24 cellular contexts compared by ENCODE assay signal in genomic region chr22:21985214-21985613, GRCh38.
"Had no signal": no experiment of that assay in that cellular context is flagged by ENCODE, and none has a peak within 500 bp of the region (broad histone marks: within the 10 kb centered on the region; RNA-seq: fewer than 3 reads in every experiment).

No MANE protein-coding gene starts in this region.

- ATAC-seq: activated CD8-positive, alpha-beta T cell treated with anti-CD3 and anti-CD28 coated beads, Interleukin-2, amount 10 ng/mL, durations not matched to agents 7 days and 5 days; body of pancreas; left ventricle myocardium superior; natural killer cell treated with Interleukin-12 subunit alpha and Interleukin-12 subunit beta and Interleukin-15 and Interleukin-18, amount 100 ng/mL, for 72 hours; upper lobe of right lung had no signal

- H3K27ac Mint-ChIP-seq: activated CD4-positive, alpha-beta T cell treated with anti-CD3 and anti-CD28 coated beads, Interleukin-2, amount 10 ng/mL, durations not matched to agents 7 days and 5 days; activated CD8-positive, alpha-beta T cell treated with anti-CD3 and anti-CD28 coated beads, Interleukin-2, amount 10 ng/mL, durations not matched to agents 7 days and 5 days; activated T-helper 1 cell treated with anti-CD3 and anti-CD28 coated beads, Interleukin-12 subunit alpha, Interleukin-12 subunit beta, Interleukin-2, Interleukin-4 antibody, amounts not matched to agents 30 ng/mL and 10 ng/mL and 1 ng/mL, durations not matched to agents 14 hours and 24 hours and 36 hours; mesothelial cell of epicardium; natural killer cell treated with Interleukin-12 subunit alpha and Interleukin-12 subunit beta and Interleukin-15 and Interleukin-18, amount 100 ng/mL, for 72 hours; stimulated activated naive CD8-positive, alpha-beta T cell treated with anti-CD3 and anti-CD28 coated beads, Interleukin-15, Interleukin-2, amounts not matched to agents 100 ng/mL and 50 ng/mL, for 24 hours; T-helper 2 cell treated with Interferon-gamma antibody and Interleukin-4, amounts not matched to agents 5 μg/mL and 100 μg/mL, for 36 hours had no signal

- H3K27ac ChIP-seq: body of pancreas, cardiac muscle cell, hepatocyte, thyroid gland, upper lobe of right lung, WERI-Rb-1 had no signal

- H3K36me3 Mint-ChIP-seq: mesothelial cell of epicardium; natural killer cell treated with Interleukin-12 subunit alpha and Interleukin-12 subunit beta and Interleukin-15 and Interleukin-18, amount 100 ng/mL, for 72 hours had no signal

- H3K4me3 ChIP-seq: body of pancreas, cardiac muscle cell, hepatocyte, thyroid gland, upper lobe of right lung had no signal

- DNase-seq: activated CD4-positive, alpha-beta T cell treated with anti-CD3 and anti-CD28 coated beads, Interleukin-2, amount 10 ng/mL, durations not matched to agents 7 days and 5 days; activated CD4-positive, CD25-positive, alpha-beta regulatory T cell treated with anti-CD3 and anti-CD28 coated beads, Interleukin-2, amount 50 U/mL, for 72 hours; activated CD8-positive, alpha-beta T cell treated with anti-CD3 and anti-CD28 coated beads, Interleukin-2, amount 10 ng/mL, durations not matched to agents 7 days and 5 days; activated gamma-delta T cell; activated naive CD4-positive, alpha-beta T cell treated with anti-CD3 and anti-CD28 coated beads, Interleukin-2, amount 50 U/mL, for 16 hours; anterior cingulate cortex; body of pancreas; cortex of kidney; left ventricle myocardium superior; nucleus accumbens; stimulated activated CD4-positive, alpha-beta T cell treated with anti-CD3 and anti-CD28 coated beads, Interleukin-12 subunit alpha, Interleukin-12 subunit beta, amount 100 ng/mL, for 4 hours; stimulated activated CD4-positive, alpha-beta T cell treated with anti-CD3 and anti-CD28 coated beads, Interleukin-4, amount 100 ng/mL, for 4 hours; substantia nigra; thyroid gland; upper lobe of right lung; WERI-Rb-1 had no signal

- H2AFZ ChIP-seq: hepatocyte had no signal

- H3K9me3 ChIP-seq: body of pancreas, thyroid gland, upper lobe of right lung had no signal

- FAIRE-seq: endometrium had no signal

- H3K4me2 ChIP-seq: hepatocyte had no signal

- H3K36me3 ChIP-seq: cardiac muscle cell, thyroid gland, upper lobe of right lung had no signal

- H3K27me3 ChIP-seq: body of pancreas, hepatocyte, thyroid gland, upper lobe of right lung had no signal

- H3K27me3 Mint-ChIP-seq: activated CD4-positive, alpha-beta T cell treated with anti-CD3 and anti-CD28 coated beads, Interleukin-2, amount 10 ng/mL, durations not matched to agents 7 days and 5 days; stimulated activated naive CD8-positive, alpha-beta T cell treated with anti-CD3 and anti-CD28 coated beads, Interleukin-15, Interleukin-2, amounts not matched to agents 100 ng/mL and 50 ng/mL, for 24 hours had no signal

- H3K4me3 Mint-ChIP-seq: activated CD4-positive, alpha-beta T cell treated with anti-CD3 and anti-CD28 coated beads, Interleukin-2, amount 10 ng/mL, durations not matched to agents 7 days and 5 days; activated CD8-positive, alpha-beta T cell treated with anti-CD3 and anti-CD28 coated beads, Interleukin-2, amount 10 ng/mL, durations not matched to agents 7 days and 5 days; mesothelial cell of epicardium; natural killer cell treated with Interleukin-12 subunit alpha and Interleukin-12 subunit beta and Interleukin-15 and Interleukin-18, amount 100 ng/mL, for 72 hours; stimulated activated naive CD8-positive, alpha-beta T cell treated with anti-CD3 and anti-CD28 coated beads, Interleukin-15, Interleukin-2, amounts not matched to agents 100 ng/mL and 50 ng/mL, for 24 hours; T-helper 2 cell treated with Interferon-gamma antibody and Interleukin-4, amounts not matched to agents 5 μg/mL and 100 μg/mL, for 36 hours had no signal

- H3K9me3 Mint-ChIP-seq: activated CD4-positive, alpha-beta T cell treated with anti-CD3 and anti-CD28 coated beads, Interleukin-2, amount 10 ng/mL, durations not matched to agents 7 days and 5 days; activated T-helper 1 cell treated with anti-CD3 and anti-CD28 coated beads, Interleukin-12 subunit alpha, Interleukin-12 subunit beta, Interleukin-2, Interleukin-4 antibody, amounts not matched to agents 30 ng/mL and 10 ng/mL and 1 ng/mL, durations not matched to agents 14 hours and 24 hours and 36 hours; mesothelial cell of epicardium; natural killer cell treated with Interleukin-12 subunit alpha and Interleukin-12 subunit beta and Interleukin-15 and Interleukin-18, amount 100 ng/mL, for 72 hours; stimulated activated naive CD8-positive, alpha-beta T cell treated with anti-CD3 and anti-CD28 coated beads, Interleukin-15, Interleukin-2, amounts not matched to agents 100 ng/mL and 50 ng/mL, for 24 hours; T-helper 2 cell treated with Interferon-gamma antibody and Interleukin-4, amounts not matched to agents 5 μg/mL and 100 μg/mL, for 36 hours had no signal
